Comparison of ENCODE assay signal across 17 cellular contexts in genomic region chr12:65999564-66000280, GRCh38.
DNase-seq lines count a peak whose midpoint lies in the region; ATAC-seq and TF ChIP-seq lines count a peak whose summit lies in the region.
"Had no signal": no experiment of that assay in that cellular context is flagged by ENCODE, and none has a peak within 500 bp of the region (broad histone marks: within the 10 kb centered on the region; RNA-seq: fewer than 3 reads in every experiment).

No MANE protein-coding gene starts in this region.

- H3K4me3 ChIP-seq in BLaER1 (no peak overlapping the region), mammary epithelial cell (replicated peaks in 1 of 3; ENCODE audit: insufficient read depth in 1 of 3, low read depth in 2 of 3, low read length in 3 of 3) (no peak overlapping the region), HAP-1 (no peak overlapping the region), osteoblast (ENCODE audit: insufficient read depth, low read length) (no peak overlapping the region)
- H3K4me3 ChIP-seq: GM23338 had no signal

- H3K9me3 ChIP-seq in BLaER1, result no peaks in the 10 kb centered on the region
- H3K9me3 ChIP-seq in mammary epithelial cell (replicated peaks; ENCODE audit: insufficient read depth, low read length), result no peaks in the 10 kb centered on the region
- H3K9me3 ChIP-seq in HAP-1, result no peaks in the 10 kb centered on the region
- no peaks in the 10 kb centered on the region for H3K9me3 ChIP-seq in osteoblast (ENCODE audit: low read depth, low read length)

- ATAC-seq in GM19395 (IDR thresholded peaks at IDR 0.05; ENCODE audit: unreplicated experiment), result no peak
- ATAC-seq: GM23338, left ventricle myocardium superior, Panc1 had no signal

- no peak for TF ChIP-seq CTCF in mammary epithelial cell (conservative IDR thresholded peaks at IDR 0.05 in 1 of 2, IDR thresholded peaks at IDR 0.05 in 1 of 2; ENCODE audit: extremely low read depth in 1 of 2, insufficient read depth in 1 of 2, low read depth in 1 of 2, low read length in 2 of 2)
- no peak for TF ChIP-seq CTCF in osteoblast (IDR thresholded peaks at IDR 0.05; ENCODE audit: extremely low read depth, low read depth, low read length)

- H3K27ac ChIP-seq in BLaER1 (no peak overlapping the region), mammary epithelial cell (ENCODE audit: insufficient read depth, low read depth, low read length) (peak overlapping the region; percentile 58), osteoblast (ENCODE audit: low read depth, low read length) (no peak overlapping the region)

- no peaks in the 10 kb centered on the region for H4K20me1 ChIP-seq in BLaER1
- H4K20me1 ChIP-seq in mammary epithelial cell (ENCODE audit: insufficient read depth, low read length), result no peaks in the 10 kb centered on the region
- no peaks in the 10 kb centered on the region for H4K20me1 ChIP-seq in osteoblast (ENCODE audit: insufficient read depth, low read length)

- H3K36me3 ChIP-seq in BLaER1, result no peaks in the 10 kb centered on the region
- no peaks in the 10 kb centered on the region for H3K36me3 ChIP-seq in mammary epithelial cell (ENCODE audit: insufficient read depth, low read length)
- no peaks in the 10 kb centered on the region for H3K36me3 ChIP-seq in HAP-1 (replicated peaks)
- H3K36me3 ChIP-seq in osteoblast (ENCODE audit: insufficient read depth, low read length), result no peaks in the 10 kb centered on the region

- 6% methylated on average over 1 of the region's 1 CpG for WGBS in mammary epithelial cell (ENCODE audit: low coverage, missing lambda C conversion rate)

- intact Hi-C loops in mammary epithelial cell (cut with micrococcal nuclease), result no loop called here

- H2AFZ ChIP-seq in mammary epithelial cell (ENCODE audit: low read depth, low read length) (peak overlapping the region; percentile 15), osteoblast (ENCODE audit: low read length) (no peak overlapping the region)
- H2AFZ ChIP-seq: GM23338 had no signal

- H3K27me3 ChIP-seq in BLaER1, result no peaks in the 10 kb centered on the region
- no peaks in the 10 kb centered on the region for H3K27me3 ChIP-seq in mammary epithelial cell (ENCODE audit: insufficient read depth, low read length)
- H3K27me3 ChIP-seq in HAP-1 (ENCODE audit: low read depth), result peaks cover 8% of the 10 kb centered on the region
- H3K27me3 ChIP-seq in osteoblast (ENCODE audit: insufficient read depth, low read length), result no peaks in the 10 kb centered on the region

- H3K4me2 ChIP-seq in BLaER1, result 0 out of 2 replicates have a peak overlapping the region, but pooled peaks have one; percentile 14
- H3K4me2 ChIP-seq in mammary epithelial cell (ENCODE audit: insufficient read depth, low read depth, low read length), result peak overlapping the region; percentile 31
- no peak overlapping the region for H3K4me2 ChIP-seq in osteoblast (ENCODE audit: insufficient read depth, low read length)
- H3K4me2 ChIP-seq: GM23338 had no signal

- H3K79me2 ChIP-seq in mammary epithelial cell (ENCODE audit: insufficient read depth, low read length) (no peaks in the 10 kb centered on the region), osteoblast (ENCODE audit: insufficient read depth, low read length) (no peaks in the 10 kb centered on the region)

- no peak overlapping the region for H3K9ac ChIP-seq in BLaER1
- no peak overlapping the region for H3K9ac ChIP-seq in mammary epithelial cell (ENCODE audit: insufficient read depth, low read length)

- peak; percentile 71 for DNase-seq in LHCN-M2 (ENCODE audit: low read depth)
- peak; percentile 91 for DNase-seq in mammary epithelial cell
- peak; percentile 88 for DNase-seq in kidney tubule cell (ENCODE audit: low spot score)
- DNase-seq in HAP-1 (ENCODE audit: low spot score in 2 of 2), result no peak
- no peak for DNase-seq in osteoblast (ENCODE audit: insufficient read length, low spot score, missing footprints)
- DNase-seq in NCI-H69 (lab: John Stamatoyannopoulos, UW), result no peak
- DNase-seq: activated CD4-positive, CD25-positive, alpha-beta regulatory T cell; activated naive CD4-positive, alpha-beta T cell treated with anti-CD3 and anti-CD28 coated beads, Interleukin-2, amount 50 U/mL, for 16 hours; Calu3; erythroblast; left ventricle myocardium superior; NCI-H1694; NCI-H526 treated with DMSO at 0.1 percent for 48 hours had no signal

- H3K4me1 ChIP-seq in BLaER1, result peaks cover 7% of the 10 kb centered on the region; the same call in 1 of the 2 replicates
- peaks cover 53% of the 10 kb centered on the region for H3K4me1 ChIP-seq in mammary epithelial cell (ENCODE audit: insufficient read depth, low read length)
- H3K4me1 ChIP-seq in HAP-1, result no peaks in the 10 kb centered on the region
- H3K4me1 ChIP-seq in osteoblast (ENCODE audit: insufficient read depth, low read length), result peaks cover 8% of the 10 kb centered on the region

- in situ Hi-C loops in mammary epithelial cell (cut with MboI; ENCODE audit: low sequenced_read_pairs in 2 of 2), result loop anchor here in 1 of 2 donors (25.0 kb wide), 1 partner anchor 687 kb away; no protein-coding TSS in a partner anchor
- in situ Hi-C loops in HAP-1 (cut with MboI; ENCODE audit: low sequenced_read_pairs), result no loop called here

- CTCF ChIA-PET in mammary epithelial cell (lab: Charles Lee; ENCODE audit: low non-redundant PET), result no interaction called here

- dilution Hi-C loops in mammary epithelial cell (cut with HindIII; ENCODE audit: low sequenced_read_pairs), result no loop called here

- no TSS peak for BruUV-seq in mammary epithelial cell (replicated peaks; lab: Mats Ljungman, UMichigan)

Comparison
In these comparisons a context has a peak if more than half of its experiments do, and no peak if none do; other contexts are left out.
1. DNase-seq: peak in LHCN-M2 (single experiment), mammary epithelial cell (single experiment) and kidney tubule cell (single experiment); none in HAP-1 (0 of 2), osteoblast (single experiment) and NCI-H69 (single experiment).